Comparison of ENCODE assay signal across 3 cellular contexts in the genomic region with DNA sequence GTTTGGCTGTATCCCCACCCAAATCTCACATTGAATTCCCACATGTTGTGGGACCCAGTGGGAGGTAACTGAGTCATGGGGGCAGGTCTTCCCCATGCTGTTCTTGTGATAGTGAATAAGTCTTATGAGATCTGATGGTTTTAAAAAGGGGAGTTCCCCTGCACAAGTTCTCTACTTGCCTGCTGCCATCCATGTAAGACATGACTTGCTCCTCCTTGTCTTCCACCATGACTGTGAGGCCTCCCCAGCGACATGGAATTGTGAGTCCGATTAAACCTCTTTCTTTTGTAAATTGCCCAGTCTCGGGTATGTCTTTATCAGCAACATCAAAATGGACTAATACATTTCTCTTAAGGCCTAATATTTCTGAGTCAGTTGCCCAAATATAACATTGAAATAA. TPM values are rescaled to one million over a fixed set of nuclear protein-coding genes. Genes with fewer than 3 reads are reported as not detected.
"Had no signal": no experiment of that assay in that cellular context is flagged by ENCODE, and none has a peak within 500 bp of the region (broad histone marks: within the 10 kb centered on the region; RNA-seq: fewer than 3 reads in every experiment).

No MANE protein-coding gene starts in this region.

RNA-seq across cellular contexts. Expression of a gene that starts 28.1 kb away (rescaled TPM):
- total RNA-seq: HepG2, IMR-90 had no signal
- polyA plus RNA-seq: HepG2, IgD-negative memory B cell, IMR-90 had no signal
